ENCODE assay signal across 8 cellular contexts in the genomic region with DNA sequence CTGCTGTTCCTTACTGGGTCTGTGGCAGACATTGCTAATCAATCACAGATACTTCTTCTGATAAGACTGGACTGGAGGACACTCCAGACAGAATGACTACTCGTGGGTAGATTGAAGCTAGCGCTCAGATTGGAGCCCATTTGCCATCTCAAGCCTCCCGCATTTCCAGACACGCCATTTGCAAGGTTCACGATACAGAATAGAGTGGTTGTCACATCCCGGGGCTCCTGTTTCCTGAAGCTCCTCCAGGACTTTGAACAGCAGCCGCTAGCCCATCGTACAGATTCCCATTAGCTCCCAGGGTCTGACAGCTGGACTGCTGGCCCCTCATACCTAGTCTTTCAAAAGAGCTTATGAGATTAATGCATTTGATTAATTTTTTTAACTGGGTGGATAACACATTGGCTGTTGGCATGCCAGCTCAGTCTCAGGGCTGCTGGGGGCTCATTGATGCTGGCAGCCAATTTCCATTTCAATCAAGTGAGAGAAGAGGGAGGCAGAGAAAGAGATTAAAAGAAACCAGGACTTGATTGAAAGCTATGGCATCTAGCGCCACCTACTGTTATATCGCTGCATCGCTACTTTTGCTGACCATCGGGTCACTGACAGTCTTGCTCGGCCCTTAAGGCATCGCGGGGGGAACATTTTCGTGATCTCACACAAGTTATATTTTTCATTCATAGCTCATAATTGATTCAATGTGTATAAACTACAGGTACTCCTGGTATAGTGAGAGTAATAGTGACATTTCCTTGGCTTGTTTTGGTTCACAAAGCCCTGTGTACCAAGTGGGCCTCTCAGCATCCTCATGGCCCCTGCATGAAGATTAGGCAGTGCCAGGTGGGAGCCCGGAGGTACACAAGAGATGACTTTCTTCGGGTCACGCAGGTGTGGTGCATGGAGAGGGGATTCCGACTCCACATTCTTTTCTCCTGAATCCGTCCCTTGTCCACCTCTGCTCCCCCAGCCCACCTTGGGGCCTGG.
A peak's percentile ranks its signal among the peaks of the same experiment; 100 is the strongest.
DNase-seq lines count a peak whose midpoint lies in the region; ATAC-seq and TF ChIP-seq lines count a peak whose summit lies in the region.

No MANE protein-coding gene starts in this region.

- DNase-seq in activated T-cell treated with anti-CD3 and anti-CD28 coated beads for 4 hours (peak; percentile 3), MV-4-11 (lab: John Stamatoyannopoulos, UW) (peak; percentile 50), SHP77 treated with DMSO at 0.1 percent for 48 hours (lab: John Stamatoyannopoulos, UW) (peak; percentile 58), dermis blood vessel endothelial cell (peak; percentile 88), lower leg skin (ENCODE audit: low spot score in 2 of 2) (peak; percentile 39 to 90), superior temporal gyrus (ENCODE audit: extremely low spot score) (peak; percentile 93)
- no peak for DNase-seq in activated T-cell treated with anti-CD3 and anti-CD28 coated beads, Interleukin-2, amount 50 U/mL, for 1 hour

- no peak for ATAC-seq in GM19467 (IDR thresholded peaks at IDR 0.05; ENCODE audit: unreplicated experiment)

- TF ChIP-seq POLR2A in lower leg skin (IDR thresholded peaks at IDR 0.05), result no peak

- intact Hi-C loops in lower leg skin (cut with DNase I; ENCODE audit: low total_unique reads), result loop anchor here (5.0 kb wide), 1 partner anchor 296 kb away; no protein-coding TSS in a partner anchor

- no peak overlapping the region for H3K4me3 ChIP-seq in lower leg skin (ENCODE audit: low read depth, poor library complexity, severe bottlenecking)

- 34 to 39% methylated on average over 21 of the region's 21 CpGs for WGBS in lower leg skin, 2 donors

- TF ChIP-seq CTCF in lower leg skin (IDR thresholded peaks at IDR 0.05), result peak in 1 of 3 donors; percentile 54
